Comparison of ENCODE assay signal across 8 cellular contexts in genomic region chr2:196249860-196250259, GRCh38.
A peak's percentile ranks its signal among the peaks of the same experiment; 100 is the strongest.
DNase-seq lines count a peak whose midpoint lies in the region; ATAC-seq and TF ChIP-seq lines count a peak whose summit lies in the region.

No MANE protein-coding gene starts in this region.

- no peak overlapping the region for H3K9ac ChIP-seq in endodermal cell (ENCODE audit: extremely low read depth, low read length, poor library complexity, severe bottlenecking)

- peak; percentile 78 for ATAC-seq in GM18858 (IDR thresholded peaks at IDR 0.05; ENCODE audit: unreplicated experiment)
- peak; percentile 90 for ATAC-seq in HG02623 (IDR thresholded peaks at IDR 0.05; ENCODE audit: unreplicated experiment)
- no peak for ATAC-seq in activated T-cell treated with anti-CD3 and anti-CD28 coated beads, Interleukin-2, amount 50 U/mL, for 4 hours

- no peaks in the 10 kb centered on the region for H3K4me1 ChIP-seq in endodermal cell (ENCODE audit: control insufficient read depth, insufficient read depth, low read length)

- WGBS in endodermal cell (ENCODE audit: insufficient coverage in 1 of 2, insufficient read length in 1 of 2), 2 experiments = 87 to 92% methylated on average over 3 of the region's 3 CpGs

- peaks cover 7% of the 10 kb centered on the region for H3K9me3 Mint-ChIP-seq in activated T-cell treated with anti-CD3 and anti-CD28 coated beads, Interleukin-2, amount 50 U/mL, for 4 hours
- no peaks in the 10 kb centered on the region for H3K9me3 Mint-ChIP-seq in endodermal cell

- no peaks in the 10 kb centered on the region for H3K27me3 Mint-ChIP-seq in activated T-cell treated with anti-CD3 and anti-CD28 coated beads, Interleukin-2, amount 50 U/mL, for 4 hours (ENCODE audit: low read depth)
- H3K27me3 Mint-ChIP-seq in endodermal cell (ENCODE audit: insufficient read depth) = no peaks in the 10 kb centered on the region

- H3K4me3 ChIP-seq in NB4 (ENCODE audit: low read depth, low read length) (no peak overlapping the region), endodermal cell (ENCODE audit: low read length) (no peak overlapping the region)

- DNase-seq in NB4 (ENCODE audit: low read depth) (peak; percentile 90), glomerular visceral epithelial cell (ENCODE audit: extremely low spot score) (peak; percentile 45), NCI-H2171 (lab: John Stamatoyannopoulos, UW) (no peak), NCI-H128 (lab: John Stamatoyannopoulos, UW; ENCODE audit: unreplicated experiment) (no peak), endodermal cell (no peak)
- no peak for DNase-seq in activated T-cell treated with anti-CD3 and anti-CD28 coated beads, Interleukin-2, amount 50 U/mL, for 4 hours

- no peaks in the 10 kb centered on the region for H3K36me3 Mint-ChIP-seq in activated T-cell treated with anti-CD3 and anti-CD28 coated beads, Interleukin-2, amount 50 U/mL, for 4 hours (ENCODE audit: insufficient read depth)
- peaks cover 7% of the 10 kb centered on the region for H3K36me3 Mint-ChIP-seq in endodermal cell (ENCODE audit: low read depth)

- H3K27ac ChIP-seq in endodermal cell (ENCODE audit: low read depth, low read length) = no peak overlapping the region

- TF ChIP-seq CTCF in NB4 (IDR thresholded peaks at IDR 0.05; ENCODE audit: low read depth, low read length) (no peak), endodermal cell (conservative IDR thresholded peaks at IDR 0.05) (no peak)

- H3K36me3 ChIP-seq in endodermal cell (ENCODE audit: control insufficient read depth, insufficient read depth, low read length) = no peaks in the 10 kb centered on the region

- H3K27me3 ChIP-seq in endodermal cell (ENCODE audit: control insufficient read depth, insufficient read depth, low read length, poor library complexity, severe bottlenecking) = no peaks in the 10 kb centered on the region

- no peak overlapping the region for H3K4me3 Mint-ChIP-seq in activated T-cell treated with anti-CD3 and anti-CD28 coated beads, Interleukin-2, amount 50 U/mL, for 4 hours
- H3K4me3 Mint-ChIP-seq in endodermal cell = no peak overlapping the region

- no peaks in the 10 kb centered on the region for H3K9me3 ChIP-seq in endodermal cell (ENCODE audit: control insufficient read depth, low read length)

- peaks cover 80% of the 10 kb centered on the region for H3K4me1 Mint-ChIP-seq in activated T-cell treated with anti-CD3 and anti-CD28 coated beads, Interleukin-2, amount 50 U/mL, for 4 hours (ENCODE audit: low read depth)
- H3K4me1 Mint-ChIP-seq in endodermal cell = no peaks in the 10 kb centered on the region

- no peak for TF ChIP-seq POLR2A in NB4 (IDR thresholded peaks at IDR 0.05; ENCODE audit: extremely low read depth, insufficient read length)

- H3K27ac Mint-ChIP-seq in endodermal cell = no peak overlapping the region

Comparison
In these comparisons a context has a peak if more than half of its experiments do, and no peak if none do; other contexts are left out.
1. ATAC-seq: peak in GM18858 (single experiment) and HG02623 (single experiment); none in activated T-cell treated with anti-CD3 and anti-CD28 coated beads, Interleukin-2, amount 50 U/mL, for 4 hours (0 of 2).
2. DNase-seq: peak in NB4 (single experiment) and glomerular visceral epithelial cell (single experiment); none in NCI-H2171 (single experiment), activated T-cell treated with anti-CD3 and anti-CD28 coated beads, Interleukin-2, amount 50 U/mL, for 4 hours (single experiment), NCI-H128 (single experiment) and endodermal cell (single experiment).